In genomic region chr16:87507351-87508069, GRCh38 we compare ENCODE assay signal across 13 cellular contexts. TPM values are rescaled to one million over a fixed set of nuclear protein-coding genes. Genes with fewer than 3 reads are reported as not detected.
DNase-seq lines count a peak whose midpoint lies in the region; ATAC-seq and TF ChIP-seq lines count a peak whose summit lies in the region.
"Had no signal": no experiment of that assay in that cellular context is flagged by ENCODE, and none has a peak within 500 bp of the region (broad histone marks: within the 10 kb centered on the region; RNA-seq: fewer than 3 reads in every experiment).

No MANE protein-coding gene starts in this region.

- CTCF ChIA-PET in HEK293 (lab: Yijun Ruan, JAX) = no interaction called here

- no peak overlapping the region for H3K27ac ChIP-seq in HEK293 (ENCODE audit: extremely low read depth, low read depth, low read length)
- H3K27ac ChIP-seq in rectal smooth muscle tissue (ENCODE audit: low read depth, low read length) = peak overlapping the region; percentile 7

- ATAC-seq in GM19455 (IDR thresholded peaks at IDR 0.05; ENCODE audit: unreplicated experiment) = no peak
- ATAC-seq: HCT116 had no signal

- no peaks in the 10 kb centered on the region for H3K36me3 ChIP-seq in HEK293 (ENCODE audit: control insufficient read depth in 2 of 2, insufficient read depth in 1 of 2, low read length in 2 of 2)
- H3K36me3 ChIP-seq in rectal smooth muscle tissue (ENCODE audit: control insufficient read depth, insufficient read depth, low read length) = no peaks in the 10 kb centered on the region

- H3K9me3 ChIP-seq in HEK293 (ENCODE audit: control insufficient read depth, insufficient read depth, low read depth, low read length) = no peaks in the 10 kb centered on the region

- no peaks in the 10 kb centered on the region for H3K27me3 ChIP-seq in rectal smooth muscle tissue (ENCODE audit: control insufficient read depth, insufficient read depth, low read length)

- H3K9ac ChIP-seq in rectal smooth muscle tissue (ENCODE audit: low read length) = no peak overlapping the region

- POLR2A ChIA-PET in HEK293 (lab: Yijun Ruan, JAX) = no interaction called here

- no peak for TF ChIP-seq CTCF in HEK293 (tag by site-specific recombination; IDR thresholded peaks at IDR 0.05)

- H3K4me1 ChIP-seq in HEK293 (ENCODE audit: control insufficient read depth, insufficient read depth, low read length) (no peaks in the 10 kb centered on the region), rectal smooth muscle tissue (ENCODE audit: control insufficient read depth, insufficient read depth, low read length) (no peaks in the 10 kb centered on the region)

- H3K4me3 ChIP-seq in HEK293 (ENCODE audit: low read depth, low read length) = no peak overlapping the region
- peak overlapping the region; percentile 28 for H3K4me3 ChIP-seq in rectal smooth muscle tissue (ENCODE audit: low read length)

- DNase-seq in dermis blood vessel endothelial cell (peak; percentile 64), kidney tubule cell (ENCODE audit: low spot score) (peak; percentile 60), NCI-H2171 (lab: John Stamatoyannopoulos, UW) (no peak), NCI-H1694 (lab: John Stamatoyannopoulos, UW) (no peak), NCI-H1436 treated with DMSO at 0.1 percent for 48 hours (lab: John Stamatoyannopoulos, UW) (no peak)
- DNase-seq: amniotic stem cell, DMS79 treated with DMSO at 0.1 percent for 48 hours, midbrain, NCI-H774 had no signal

TF ChIP-seq in HEK293, 187 proteins besides CTCF, POLR2A, EP300 and RAD21:
- peak; percentile 16; the same call in 1 of the 2 replicates for TF ChIP-seq SCRT2 (tag by site-specific recombination; IDR thresholded peaks at IDR 0.05)
- TF ChIP-seq ZNF266 (tag by site-specific recombination; IDR thresholded peaks at IDR 0.05; ENCODE audit: low read depth) = no peak
- TF ChIP-seq ZNF202 (tag by site-specific recombination; IDR thresholded peaks at IDR 0.05; ENCODE audit: borderline replicate concordance) = no peak
- no peak for TF ChIP-seq ZNF292 (tag by site-specific recombination; IDR thresholded peaks at IDR 0.05; ENCODE audit: borderline replicate concordance, low read depth)

RNA-seq across cellular contexts. Expression of gene ZCCHC14, which starts 14.7 kb away (rescaled TPM):
- total RNA-seq in dermis blood vessel endothelial cell = 7.5 and 12.5 TPM in 2 replicates

Comparison
In these comparisons a context has a peak if more than half of its experiments do, and no peak if none do; other contexts are left out.
1. DNase-seq: peak in dermis blood vessel endothelial cell (single experiment) and kidney tubule cell (single experiment); none in NCI-H2171 (single experiment), NCI-H1694 (single experiment) and NCI-H1436 treated with DMSO at 0.1 percent for 48 hours (single experiment).